ENCODE assay signal across 15 cellular contexts in genomic region chr5:132417461-132417860, GRCh38. TPM values are rescaled to one million over a fixed set of nuclear protein-coding genes. Genes with fewer than 3 reads are reported as not detected.
A peak's percentile ranks its signal among the peaks of the same experiment; 100 is the strongest.
DNase-seq lines count a peak whose midpoint lies in the region; ATAC-seq, FAIRE-seq and TF ChIP-seq lines count a peak whose summit lies in the region.
"Had no signal": no experiment of that assay in that cellular context is flagged by ENCODE, and none has a peak within 500 bp of the region (broad histone marks: within the 10 kb centered on the region; RNA-seq: fewer than 3 reads in every experiment).

No MANE protein-coding gene starts in this region.

- no peak overlapping the region for H2AFZ ChIP-seq in HepG2 (ENCODE audit: low read length)

- TF ChIP-seq EP300 in HepG2 (IDR thresholded peaks at IDR 0.05; ENCODE audit: low read depth in 2 of 2, low read length in 2 of 2): no peak
- TF ChIP-seq EP300 in HepG2 (CRISPR knock-in tag; IDR thresholded peaks at IDR 0.05; ENCODE audit: borderline replicate concordance): no peak

- no peaks in the 10 kb centered on the region for H3K27me3 ChIP-seq in liver (ENCODE audit: control insufficient read depth in 4 of 4, insufficient read depth in 4 of 4, low read length in 3 of 4)
- no peaks in the 10 kb centered on the region for H3K27me3 ChIP-seq in HepG2 (ENCODE audit: control insufficient read depth in 1 of 2, insufficient read depth in 2 of 2, low read length in 2 of 2)
- H3K27me3 ChIP-seq in colonic mucosa: no peaks in the 10 kb centered on the region
- H3K27me3 ChIP-seq: SJSA1 had no signal

- H3K9ac ChIP-seq in liver (ENCODE audit: low read depth in 1 of 2, low read length in 2 of 2) (no peak overlapping the region), HepG2 (ENCODE audit: insufficient read depth, low read depth, low read length) (no peak overlapping the region), colonic mucosa (ENCODE audit: low read depth in 2 of 2, low read length in 2 of 2) (peak overlapping the region in 1 of 2 donors; percentile 6)

- H3K4me3 ChIP-seq in liver (ENCODE audit: low read depth in 1 of 3, low read length in 3 of 3) (no peak overlapping the region), HepG2 (replicated peaks in 1 of 3; ENCODE audit: insufficient read depth in 1 of 3, low read depth in 2 of 3, low read length in 3 of 3) (no peak overlapping the region), colonic mucosa (no peak overlapping the region)
- H3K4me3 ChIP-seq: SJSA1 had no signal

- H3K9me3 Mint-ChIP-seq in osteocyte (ENCODE audit: unreplicated experiment) (peaks cover 6% of the 10 kb centered on the region), progenitor cell of endocrine pancreas (ENCODE audit: low read depth) (no peaks in the 10 kb centered on the region)
- H3K9me3 Mint-ChIP-seq: activated naive CD4-positive, alpha-beta T cell treated with anti-CD3 and anti-CD28 coated beads, Interleukin-2, amount 50 U/mL, for 72 hours had no signal

- H3K4me1 Mint-ChIP-seq in osteocyte (ENCODE audit: unreplicated experiment) (peaks cover 85% of the 10 kb centered on the region), progenitor cell of endocrine pancreas (ENCODE audit: low read depth) (no peaks in the 10 kb centered on the region)

- POLR2A ChIA-PET in HepG2 (lab: Yijun Ruan, JAX): no interaction called here

- BruUV-seq in HepG2 (replicated peaks; lab: Mats Ljungman, UMichigan): no TSS peak

- H3K36me3 ChIP-seq in liver (ENCODE audit: control insufficient read depth in 4 of 4, insufficient read depth in 3 of 4, low read depth in 1 of 4, low read length in 3 of 4): no peaks in the 10 kb centered on the region
- H3K36me3 ChIP-seq in HepG2 (replicated peaks in 1 of 2; ENCODE audit: control insufficient read depth in 1 of 2, insufficient read depth in 2 of 2, low read length in 2 of 2): no peaks in the 10 kb centered on the region
- no peaks in the 10 kb centered on the region for H3K36me3 ChIP-seq in colonic mucosa
- H3K36me3 ChIP-seq: SJSA1 had no signal

- in situ Hi-C loops in HepG2 (cut with HindIII; ENCODE audit: extremely low pct_ligation_motif_present, low pct_unique_long_range_greater_than_20kb): no loop called here

- TF ChIP-seq CTCF in liver (IDR thresholded peaks at IDR 0.05; ENCODE audit: low read depth, low read length, missing input control) (no peak), HepG2 (CRISPR knock-in tag; IDR thresholded peaks at IDR 0.05) (no peak), colonic mucosa (IDR thresholded peaks at IDR 0.05) (no peak), osteocyte (IDR thresholded peaks at IDR 0.05) (no peak), progenitor cell of endocrine pancreas (IDR thresholded peaks at IDR 0.05; ENCODE audit: unreplicated experiment) (no peak)

- no peaks in the 10 kb centered on the region for H3K79me2 ChIP-seq in HepG2 (ENCODE audit: insufficient read depth, low read length)

- ATAC-seq in HepG2: no peak
- ATAC-seq: activated naive CD4-positive, alpha-beta T cell treated with anti-CD3 and anti-CD28 coated beads, Interleukin-2, amount 50 U/mL, for 72 hours; sciatic nerve had no signal

- H3K27ac ChIP-seq in liver (ENCODE audit: low read depth in 1 of 2, low read length in 2 of 2) (peak overlapping the region; percentile 62 to 73), HepG2 (ENCODE audit: extremely low read length, insufficient read depth, low read length) (no peak overlapping the region), colonic mucosa (peak overlapping the region; percentile 31)
- H3K27ac ChIP-seq: SJSA1 had no signal

- DNase-seq in HepG2 (ENCODE audit: low spot score) (no peak), colonic mucosa (no peak), osteocyte (ENCODE audit: extremely low spot score, unreplicated experiment) (no peak), progenitor cell of endocrine pancreas (ENCODE audit: low spot score, unreplicated experiment) (no peak), Kasumi-1 (lab: John Stamatoyannopoulos, UW) (no peak), COR-L47 (lab: John Stamatoyannopoulos, UW) (no peak)
- DNase-seq in stimulated activated CD4-positive, alpha-beta T cell treated with anti-CD3 and anti-CD28 coated beads, Interleukin-2, amount 100 ng/mL, for 48 hours: no peak
- DNase-seq: activated CD4-positive, CD25-positive, alpha-beta regulatory T cell treated with anti-CD3 and anti-CD28 coated beads, Interleukin-2, amount 50 U/mL, for 72 hours; effector memory CD4-positive, alpha-beta T cell; NCI-H1092 treated with DMSO at 0.1 percent for 48 hours; NCI-H526 had no signal

- TF ChIP-seq RAD21 in liver (IDR thresholded peaks at IDR 0.05) (no peak), HepG2 (CRISPR knock-in tag; IDR thresholded peaks at IDR 0.05) (no peak)

- no peak for TF ChIP-seq POLR2A in HepG2 (IDR thresholded peaks at IDR 0.05; ENCODE audit: insufficient read depth in 1 of 2, low read depth in 2 of 2, low read length in 2 of 2)

- no peaks in the 10 kb centered on the region for H3K27me3 Mint-ChIP-seq in osteocyte (ENCODE audit: unreplicated experiment)
- H3K27me3 Mint-ChIP-seq in progenitor cell of endocrine pancreas: no peaks in the 10 kb centered on the region

- 83% methylated on average over 6 of the region's 6 CpGs for WGBS in liver
- WGBS in HepG2 (ENCODE audit: low lambda C conversion rate): 94% methylated on average over 6 of the region's 6 CpGs

- peak overlapping the region; percentile 42 for H3K27ac Mint-ChIP-seq in osteocyte (ENCODE audit: unreplicated experiment)
- no peak overlapping the region for H3K27ac Mint-ChIP-seq in progenitor cell of endocrine pancreas

- no peak overlapping the region for H3K4me2 ChIP-seq in HepG2 (ENCODE audit: low read depth, low read length)

- H3K4me3 Mint-ChIP-seq in osteocyte (ENCODE audit: unreplicated experiment): no peak overlapping the region
- H3K4me3 Mint-ChIP-seq in progenitor cell of endocrine pancreas (ENCODE audit: low read depth): no peak overlapping the region

- no peak for FAIRE-seq in HepG2 (lab: Jason Lieb, UNC)

- no peaks in the 10 kb centered on the region for H4K20me1 ChIP-seq in HepG2 (ENCODE audit: insufficient read depth, low read length)

- H3K9me3 ChIP-seq in liver (ENCODE audit: control insufficient read depth in 4 of 4, low read length in 3 of 4): no peaks in the 10 kb centered on the region
- no peaks in the 10 kb centered on the region for H3K9me3 ChIP-seq in HepG2 (ENCODE audit: low read length)
- no peaks in the 10 kb centered on the region for H3K9me3 ChIP-seq in colonic mucosa
- H3K9me3 ChIP-seq: SJSA1 had no signal

- intact Hi-C loops in HepG2 (cut with micrococcal nuclease; ENCODE audit: unreplicated experiment) (no loop called here), colonic mucosa (cut with DNase I) (loop anchor here (5.0 kb wide), 1 partner anchor 75 kb away; the partner anchor contains the start of gene IRF1)

- peaks cover 6% of the 10 kb centered on the region for H3K36me3 Mint-ChIP-seq in osteocyte (ENCODE audit: unreplicated experiment)
- no peaks in the 10 kb centered on the region for H3K36me3 Mint-ChIP-seq in progenitor cell of endocrine pancreas (ENCODE audit: insufficient read depth)

- CTCF ChIA-PET in HepG2 (lab: Yijun Ruan, JAX; ENCODE audit: low intra/inter-chr PET ratio, low total read pairs): no interaction called here

- H3K4me1 ChIP-seq in liver (ENCODE audit: control insufficient read depth in 4 of 4, insufficient read depth in 4 of 4, low read length in 3 of 4) (peaks cover 14 to 82% (median 63%) of the 10 kb centered on the region in 4 donors), HepG2 (ENCODE audit: insufficient read depth, low read length) (peaks cover 47% of the 10 kb centered on the region), colonic mucosa (peaks cover 31% of the 10 kb centered on the region)

TF ChIP-seq in liver, 16 proteins besides CTCF, POLR2A, EP300 and RAD21:
- TF ChIP-seq EGR1 (IDR thresholded peaks at IDR 0.05; ENCODE audit: low read depth in 2 of 2) (no peak), YY1 (IDR thresholded peaks at IDR 0.05) (no peak), TAF1 (conservative IDR thresholded peaks at IDR 0.05) (no peak), SP1 (IDR thresholded peaks at IDR 0.05) (no peak), GABPA (IDR thresholded peaks at IDR 0.05 in 1 of 2, conservative IDR thresholded peaks at IDR 0.05 in 1 of 2) (no peak)

TF ChIP-seq in HepG2, 621 proteins besides CTCF, POLR2A, EP300 and RAD21 (continues in another document):
- TF ChIP-seq ARID2 (CRISPR knock-in tag; IDR thresholded peaks at IDR 0.05; ENCODE audit: borderline replicate concordance) (no peak), HNF4A (CRISPR knock-in tag; IDR thresholded peaks at IDR 0.05) (no peak), ZSCAN25 (CRISPR knock-in tag; IDR thresholded peaks at IDR 0.05) (no peak), SP140L (CRISPR knock-in tag; IDR thresholded peaks at IDR 0.05; ENCODE audit: borderline replicate concordance) (no peak)

RNA-seq across cellular contexts. Expression of gene SLC22A5, which starts 48.0 kb away (rescaled TPM):
- 10 to 100 TPM; 12.4 to 12.7 TPM for total RNA-seq in liver
- 1 to 10 TPM; 3.4 to 4.5 TPM for polyA plus RNA-seq in liver
- 4.0 and 7.1 TPM in 2 replicates for total RNA-seq in HepG2 (2016; rRNA removed; fragmentation: Illumina TruSeq; extraction: Trizol)
- total RNA-seq in HepG2 (2016; cell fraction: cytosol; rRNA removed; fragmentation: Illumina TruSeq; extraction: Trizol; ENCODE audit: low read depth): 1.7 and 1.8 TPM in 2 replicates
- total RNA-seq in HepG2 (2016; cell fraction: insoluble cytoplasmic fraction; rRNA removed; fragmentation: Illumina TruSeq; extraction: Trizol): 2.8 and 7.3 TPM in 2 replicates
- 4.9 and 5.0 TPM in 2 replicates for total RNA-seq in HepG2 (2016; cell fraction: membrane; rRNA removed; fragmentation: Illumina TruSeq; extraction: Trizol)
- total RNA-seq in HepG2 (2016; cell fraction: nucleus; rRNA removed; fragmentation: Illumina TruSeq; extraction: Trizol): 9.2 and 10.1 TPM in 2 replicates
- 15.1 and 17.1 TPM in 2 replicates for polyA plus RNA-seq in HepG2 (2011; rRNA removed)
- polyA plus RNA-seq in HepG2 (2011; cell fraction: cytosol; rRNA removed): 9.8 and 10.8 TPM in 2 replicates
- polyA plus RNA-seq in HepG2 (2011; cell fraction: nucleus; rRNA removed): 31.0 and 32.0 TPM in 2 replicates
- polyA plus RNA-seq in HepG2 (2012): 4.3 and 4.5 TPM in 2 replicates
- polyA plus RNA-seq in HepG2 (2016; cell fraction: cytosol; fragmentation: Illumina TruSeq; extraction: Trizol; ENCODE audit: low read depth): 1.2 and 1.3 TPM in 2 replicates
- 3.2 and 3.9 TPM in 2 replicates for polyA plus RNA-seq in HepG2 (2016; cell fraction: insoluble cytoplasmic fraction; fragmentation: Illumina TruSeq; extraction: Trizol; ENCODE audit: low read depth)
- 2.6 TPM in 2 replicates for polyA plus RNA-seq in HepG2 (2016; cell fraction: membrane; fragmentation: Illumina TruSeq; extraction: Trizol; ENCODE audit: low read depth)
- 16.4 and 21.5 TPM in 2 replicates for polyA plus RNA-seq in HepG2 (2016; cell fraction: nucleus; fragmentation: Illumina TruSeq; extraction: Trizol; ENCODE audit: insufficient read depth, low read depth)
- polyA minus RNA-seq in HepG2 (2011; rRNA and poly(A)+ RNA removed; ENCODE audit: low replicate concordance): 40.2 and 159 TPM in 2 replicates
- polyA minus RNA-seq in HepG2 (2011; cell fraction: cytosol; rRNA and poly(A)+ RNA removed): 4.4 and 5.1 TPM in 2 replicates
- 10.6 and 10.7 TPM in 2 replicates for polyA minus RNA-seq in HepG2 (2011; cell fraction: nucleus; rRNA and poly(A)+ RNA removed)
- total RNA-seq in colonic mucosa: 10 to 100 TPM; 26.0 to 38.6 TPM
- total RNA-seq in osteocyte: 6.7 and 9.1 TPM in 2 replicates
- 14.3 and 14.7 TPM in 2 replicates for total RNA-seq in progenitor cell of endocrine pancreas
